8 cellular contexts compared by ENCODE assay signal in the genomic region with DNA sequence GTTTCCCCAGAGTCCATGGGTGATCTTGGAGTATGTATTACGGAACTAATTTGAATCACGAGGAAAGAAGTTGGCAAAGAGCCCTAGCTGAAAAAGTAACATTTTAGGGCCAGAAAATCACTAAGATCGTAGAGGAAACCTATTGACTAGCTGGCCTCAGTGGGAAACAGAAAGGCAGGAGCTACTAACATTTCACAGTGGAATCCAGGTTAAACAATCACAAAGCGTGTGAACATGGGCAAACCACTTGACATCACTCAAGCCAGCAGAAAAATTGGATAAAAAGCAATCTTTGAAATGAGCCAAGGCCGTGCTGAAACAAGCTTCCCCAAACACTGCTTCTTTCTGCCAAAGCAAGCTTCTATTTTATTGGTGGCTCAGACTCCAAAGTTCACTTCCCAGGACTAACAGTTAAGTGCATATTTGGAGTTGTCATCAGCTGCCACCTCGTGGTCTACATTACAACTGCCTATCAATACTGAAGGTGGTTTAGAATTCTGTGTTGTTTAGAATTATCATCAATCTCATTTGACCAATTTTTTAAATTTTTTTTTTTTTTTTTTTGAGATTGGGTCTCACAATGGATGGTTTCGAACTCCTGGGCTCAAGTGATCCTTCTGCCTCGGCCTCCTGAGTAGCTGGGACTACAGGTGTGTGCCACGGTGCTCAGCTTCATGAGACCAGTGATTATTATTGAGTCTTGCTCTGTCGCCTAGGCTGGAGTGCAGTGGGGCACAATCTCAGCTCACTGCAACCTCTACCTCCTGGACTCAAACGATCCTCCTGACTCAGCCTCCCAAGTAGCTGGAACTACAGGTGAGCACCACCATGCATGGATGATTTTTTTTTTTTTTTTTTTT. TPM values are rescaled to one million over a fixed set of nuclear protein-coding genes. Genes with fewer than 3 reads are reported as not detected.
DNase-seq lines count a peak whose midpoint lies in the region; ATAC-seq and TF ChIP-seq lines count a peak whose summit lies in the region.

No MANE protein-coding gene starts in this region.

- no peak for ATAC-seq in HG03097 (IDR thresholded peaks at IDR 0.05; ENCODE audit: low FRiP score, unreplicated experiment)

- peaks cover 0 to 8% of the 10 kb centered on the region in 2 donors for H3K4me1 ChIP-seq in right atrium auricular region

- DNase-seq in COR-L47 (lab: John Stamatoyannopoulos, UW) (peak; percentile 31), HT1080 (ENCODE audit: low read depth) (peak; percentile 55), RPMI8226 (peak; percentile 55), astrocyte of the hippocampus (ENCODE audit: low read depth, low spot score) (peak; percentile 80), right atrium auricular region (ENCODE audit: low spot score) (peak; percentile 70), retinal pigment epithelial cell (ENCODE audit: low read depth) (peak; percentile 36), amniotic stem cell (lab: John Stamatoyannopoulos, UW) (no peak)

- H3K36me3 ChIP-seq in right atrium auricular region, result peaks cover 42% of the 10 kb centered on the region

- H3K27me3 ChIP-seq in right atrium auricular region, result no peaks in the 10 kb centered on the region

- peak; percentile 51 to 84 for TF ChIP-seq CTCF in right atrium auricular region (IDR thresholded peaks at IDR 0.05)
- peak; percentile 55 for TF ChIP-seq CTCF in retinal pigment epithelial cell (conservative IDR thresholded peaks at IDR 0.05; ENCODE audit: low read depth, low read length)

- H3K9me3 ChIP-seq in right atrium auricular region, result no peaks in the 10 kb centered on the region

- H3K4me3 ChIP-seq in right atrium auricular region (no peak overlapping the region), retinal pigment epithelial cell (ENCODE audit: low read length) (no peak overlapping the region)

- peak overlapping the region; percentile 39 to 54 for H3K27ac ChIP-seq in right atrium auricular region

RNA-seq across cellular contexts. Expression of gene RPS10, which starts 10.6 kb away (rescaled TPM):
- 1,808 and 3,039 TPM in 2 replicates for total RNA-seq in HT1080 (2014; rRNA removed; shearing (Covaris generic))
- polyA plus RNA-seq in HT1080 (2015; cell fraction: cytosol; rRNA removed), result 4,132 and 4,778 TPM in 2 replicates
- 1,345 and 1,445 TPM in 2 replicates for polyA plus RNA-seq in HT1080 (2015; cell fraction: nucleus; rRNA removed)
- 1,000 to 10,000 TPM in 1 of 2 donors, 100 to 1,000 TPM in 1; 830 to 2,258 TPM for total RNA-seq in right atrium auricular region

RNA-seq across cellular contexts. Expression of gene NUDT3, which starts 22.8 kb away (rescaled TPM):
- total RNA-seq in HT1080 (2014; rRNA removed; shearing (Covaris generic)), result 14.8 and 19.2 TPM in 2 replicates
- polyA plus RNA-seq in HT1080 (2015; cell fraction: cytosol; rRNA removed), result 16.9 and 21.9 TPM in 2 replicates
- 13.7 and 17.1 TPM in 2 replicates for polyA plus RNA-seq in HT1080 (2015; cell fraction: nucleus; rRNA removed)
- total RNA-seq in right atrium auricular region, result 10 to 100 TPM; 47.2 to 53.5 TPM

RNA-seq across cellular contexts. Expression of gene PACSIN1, which starts 50.6 kb away (rescaled TPM):
- not detected in 2 replicates for total RNA-seq in HT1080 (2014; rRNA removed; shearing (Covaris generic))
- 0.01 and 0.06 TPM in 2 replicates for polyA plus RNA-seq in HT1080 (2015; cell fraction: cytosol; rRNA removed)
- 0.02 TPM in 1 of 2 replicates, not detected in the other for polyA plus RNA-seq in HT1080 (2015; cell fraction: nucleus; rRNA removed)
- total RNA-seq in right atrium auricular region, result 1 to 10 TPM; 5.6 to 6.3 TPM
